ENCODE assay signal across 19 cellular contexts in the genomic region with DNA sequence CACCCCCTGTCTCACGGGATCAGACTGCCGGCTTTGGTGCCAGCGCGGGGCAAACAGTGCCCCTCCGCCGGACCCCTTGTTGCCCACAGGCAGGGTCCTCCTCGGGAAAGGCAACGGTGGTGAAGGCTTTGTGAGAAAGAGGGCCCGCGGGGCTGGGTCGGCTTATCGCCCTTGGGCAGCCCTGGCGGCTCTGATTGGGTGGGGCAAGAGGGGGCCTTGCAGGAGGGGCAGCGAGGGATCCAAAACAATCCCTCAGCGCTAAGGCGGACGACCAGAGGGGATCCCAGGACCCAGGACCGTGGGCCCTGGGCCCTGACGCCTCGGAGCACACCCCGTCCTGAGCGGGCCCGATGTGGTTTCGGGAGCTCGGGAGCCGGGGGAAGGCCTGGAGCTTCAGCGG.
"Had no signal": no experiment of that assay in that cellular context is flagged by ENCODE, and none has a peak within 500 bp of the region (broad histone marks: within the 10 kb centered on the region; RNA-seq: fewer than 3 reads in every experiment).

No MANE protein-coding gene starts in this region.

- H3K27ac Mint-ChIP-seq: activated CD4-positive, alpha-beta memory T cell treated with anti-CD3 and anti-CD28 coated beads, Interleukin-2, amount 10 ng/mL, durations not matched to agents 7 days and 5 days; activated naive CD8-positive, alpha-beta T cell treated with anti-CD3 and anti-CD28 coated beads, Interleukin-2, amount 50 U/mL, for 24 hours; activated T-helper 2 cell treated with anti-CD3 and anti-CD28 coated beads, Interferon-gamma antibody, Interleukin-2, Interleukin-4, amounts not matched to agents 10 μg/mL and 5 μg/mL and 100 μg/mL, durations not matched to agents 14 hours and 24 hours and 36 hours; nephron progenitor cell had no signal

- H3K4me3 ChIP-seq: breast epithelium, prostate gland, right atrium auricular region, upper lobe of right lung had no signal

- H3K27ac ChIP-seq: ascending aorta, breast epithelium, prostate gland, right atrium auricular region, thoracic aorta, upper lobe of right lung had no signal

- DNase-seq: activated CD4-positive, alpha-beta memory T cell treated with anti-CD3 and anti-CD28 coated beads, Interleukin-2, amount 10 ng/mL, durations not matched to agents 7 days and 5 days; activated CD4-positive, alpha-beta T cell treated with anti-CD3 and anti-CD28 coated beads for 48 hours; activated CD4-positive, CD25-positive, alpha-beta regulatory T cell; activated naive CD4-positive, alpha-beta T cell treated with Interleukin-2 at 50 U/mL for 16 hours; activated naive CD8-positive, alpha-beta T cell treated with anti-CD3 and anti-CD28 coated beads, Interleukin-2, amount 50 U/mL, for 24 hours; activated T-cell treated with anti-CD3 and anti-CD28 coated beads, Interleukin-2, amount 50 U/mL, for 1 hour; effector memory CD4-positive, alpha-beta T cell; foreskin fibroblast; left cardiac atrium; nephron progenitor cell; occipital lobe; stimulated activated CD4-positive, alpha-beta T cell treated with anti-CD3 and anti-CD28 coated beads, Interleukin-2, amount 100 ng/mL, for 24 hours; upper lobe of right lung had no signal

- H3K9me3 ChIP-seq: breast epithelium, prostate gland, right atrium auricular region, thoracic aorta, upper lobe of right lung had no signal

- H3K4me3 Mint-ChIP-seq: activated CD4-positive, alpha-beta memory T cell treated with anti-CD3 and anti-CD28 coated beads, Interleukin-2, amount 10 ng/mL, durations not matched to agents 7 days and 5 days; nephron progenitor cell had no signal

- ATAC-seq: activated naive CD8-positive, alpha-beta T cell treated with anti-CD3 and anti-CD28 coated beads, Interleukin-2, amount 50 U/mL, for 24 hours; left cardiac atrium; upper lobe of right lung had no signal

- H3K36me3 ChIP-seq: ascending aorta, breast epithelium, prostate gland, right atrium auricular region, thoracic aorta, upper lobe of right lung had no signal

- H3K4me1 ChIP-seq: breast epithelium, prostate gland, upper lobe of right lung had no signal

- H3K27me3 ChIP-seq: ascending aorta had no signal
